1 cellular context compared by ENCODE assay signal in genomic region chr7:107751113-107751512, GRCh38.
TF ChIP-seq lines count a peak whose summit lies in the region.

No MANE protein-coding gene starts in this region.

TF ChIP-seq in H1, 55 proteins besides CTCF, POLR2A, EP300 and RAD21:
- TF ChIP-seq TEAD4 (IDR thresholded peaks at IDR 0.05; ENCODE audit: low read depth, low read length) (peak; percentile 35; the same call in 1 of the 2 replicates), CREB1 (IDR thresholded peaks at IDR 0.05) (no peak)
